In the genomic region with DNA sequence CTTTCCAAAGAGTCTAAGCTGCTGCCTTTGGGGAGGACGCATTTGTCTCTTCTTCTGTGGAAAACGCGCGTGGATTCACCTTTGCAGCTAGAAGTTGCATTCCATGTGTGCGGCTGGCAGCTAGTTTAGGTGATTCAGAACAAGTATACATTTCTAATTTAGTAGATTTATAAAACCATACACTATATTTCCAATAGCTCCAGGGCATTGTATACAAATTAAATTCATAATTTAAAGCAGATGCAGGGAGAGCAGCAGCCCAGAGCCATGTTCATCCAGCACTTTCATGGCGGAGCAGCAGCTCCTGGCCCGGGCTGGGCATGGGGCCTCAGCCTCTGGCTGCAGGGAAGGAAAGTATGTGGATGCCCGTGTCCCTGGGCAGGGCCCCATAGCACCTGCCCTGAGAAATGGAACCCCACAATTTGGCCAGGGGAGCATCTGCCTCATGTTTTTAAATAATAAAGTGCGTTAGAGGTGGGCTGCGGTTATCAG, we compare ENCODE assay signal across 14 cellular contexts. TPM values are rescaled to one million over a fixed set of nuclear protein-coding genes. Genes with fewer than 3 reads are reported as not detected.
DNase-seq lines count a peak whose midpoint lies in the region; ATAC-seq, FAIRE-seq and TF ChIP-seq lines count a peak whose summit lies in the region.
"Had no signal": no experiment of that assay in that cellular context is flagged by ENCODE, and none has a peak within 500 bp of the region (broad histone marks: within the 10 kb centered on the region; RNA-seq: fewer than 3 reads in every experiment).

No MANE protein-coding gene starts in this region.

- H3K27ac Mint-ChIP-seq in activated CD8-positive, alpha-beta T cell treated with anti-CD3 and anti-CD28 coated beads, Interleukin-2, amount 10 ng/mL, durations not matched to agents 7 days and 5 days = no peak overlapping the region
- H3K27ac Mint-ChIP-seq in activated CD8-positive, alpha-beta T cell treated with anti-CD3 and anti-CD28 coated beads for 36 hours = no peak overlapping the region
- H3K27ac Mint-ChIP-seq in astrocyte (ENCODE audit: unreplicated experiment) = peak overlapping the region; percentile 18
- H3K27ac Mint-ChIP-seq in neural progenitor cell = peak overlapping the region; percentile 50

- H3K4me1 ChIP-seq in astrocyte (ENCODE audit: insufficient read depth, low read length) = no peaks in the 10 kb centered on the region
- peaks cover 31% of the 10 kb centered on the region for H3K4me1 ChIP-seq in neural progenitor cell
- peaks cover 6% of the 10 kb centered on the region for H3K4me1 ChIP-seq in upper lobe of right lung

- H4K20me1 ChIP-seq in astrocyte (ENCODE audit: insufficient read depth, low read length) (peaks cover 17% of the 10 kb centered on the region), neural progenitor cell (ENCODE audit: low read depth) (peaks cover 9% of the 10 kb centered on the region)

- H3K27ac ChIP-seq in SK-N-MC (peak overlapping the region; percentile 100), astrocyte (ENCODE audit: low read depth, low read length) (no peak overlapping the region), neural progenitor cell (no peak overlapping the region), upper lobe of right lung (no peak overlapping the region)
- H3K27ac ChIP-seq: BLaER1 treated with 17β-estradiol and CSF1 and Interleukin-3, amounts not matched to agents 10 nM and 100 nM had no signal

- peak; percentile 4 for DNase-seq in activated CD8-positive, alpha-beta T cell treated with anti-CD3 and anti-CD28 coated beads, Interleukin-2, amount 10 ng/mL, durations not matched to agents 7 days and 5 days
- DNase-seq in activated CD8-positive, alpha-beta T cell treated with anti-CD3 and anti-CD28 coated beads for 36 hours = no peak
- DNase-seq in SK-N-MC (ENCODE audit: low read depth, low spot score) (no peak), astrocyte (ENCODE audit: low read depth) (no peak), neural progenitor cell (ENCODE audit: low spot score) (no peak), upper lobe of right lung (no peak)
- DNase-seq in central memory CD4-positive, alpha-beta T cell = no peak
- DNase-seq: AML-193; CD4-positive, CD25-positive, alpha-beta regulatory T cell; GF-D8; HCEC 1CT had no signal

- CTCF ChIA-PET in activated CD8-positive, alpha-beta T cell treated with anti-CD3 and anti-CD28 coated beads, Interleukin-2, amount 10 ng/mL, durations not matched to agents 7 days and 5 days (lab: Charles Lee) = no interaction called here
- CTCF ChIA-PET in activated CD8-positive, alpha-beta T cell treated with anti-CD3 and anti-CD28 coated beads for 36 hours (lab: Charles Lee) = interaction anchor here (0.7 kb wide), 1 partner anchor 565 kb away, joined by 3 read pairs; no protein-coding TSS in a partner anchor

- H3K4me3 ChIP-seq in SK-N-MC (peak overlapping the region; percentile 16; the same call in 1 of the 2 replicates), astrocyte (ENCODE audit: insufficient read depth, low read depth, low read length) (no peak overlapping the region), neural progenitor cell (no peak overlapping the region), upper lobe of right lung (no peak overlapping the region)
- H3K4me3 ChIP-seq: BLaER1 treated with 17β-estradiol and CSF1 and Interleukin-3, amounts not matched to agents 10 nM and 100 nM had no signal

- H3K4me2 ChIP-seq in astrocyte (ENCODE audit: low read length) (no peak overlapping the region), neural progenitor cell (no peak overlapping the region)

- no peak overlapping the region for H3K4me3 Mint-ChIP-seq in activated CD8-positive, alpha-beta T cell treated with anti-CD3 and anti-CD28 coated beads, Interleukin-2, amount 10 ng/mL, durations not matched to agents 7 days and 5 days
- H3K4me3 Mint-ChIP-seq in activated CD8-positive, alpha-beta T cell treated with anti-CD3 and anti-CD28 coated beads for 36 hours = no peak overlapping the region
- H3K4me3 Mint-ChIP-seq in astrocyte (ENCODE audit: unreplicated experiment) (no peak overlapping the region), neural progenitor cell (no peak overlapping the region)
- H3K4me3 Mint-ChIP-seq: CD4-positive, CD25-positive, alpha-beta regulatory T cell had no signal

- peaks cover 7% of the 10 kb centered on the region for H3F3A ChIP-seq in neural progenitor cell (ENCODE audit: low read depth)

- H3K27me3 ChIP-seq in astrocyte (ENCODE audit: insufficient read depth, low read length) (no peaks in the 10 kb centered on the region), neural progenitor cell (no peaks in the 10 kb centered on the region), upper lobe of right lung (no peaks in the 10 kb centered on the region)
- H3K27me3 ChIP-seq: BLaER1 treated with 17β-estradiol and CSF1 and Interleukin-3, amounts not matched to agents 10 nM and 100 nM had no signal

- H3K4me1 Mint-ChIP-seq in activated CD8-positive, alpha-beta T cell treated with anti-CD3 and anti-CD28 coated beads, Interleukin-2, amount 10 ng/mL, durations not matched to agents 7 days and 5 days (ENCODE audit: low read depth) = no peaks in the 10 kb centered on the region
- no peaks in the 10 kb centered on the region for H3K4me1 Mint-ChIP-seq in activated CD8-positive, alpha-beta T cell treated with anti-CD3 and anti-CD28 coated beads for 36 hours (ENCODE audit: low read depth)
- H3K4me1 Mint-ChIP-seq in astrocyte (ENCODE audit: low read depth, unreplicated experiment) = peaks cover 7% of the 10 kb centered on the region
- H3K4me1 Mint-ChIP-seq in neural progenitor cell = peaks cover 26% of the 10 kb centered on the region
- H3K4me1 Mint-ChIP-seq: CD4-positive, CD25-positive, alpha-beta regulatory T cell had no signal

- ATAC-seq in activated CD8-positive, alpha-beta T cell treated with anti-CD3 and anti-CD28 coated beads, Interleukin-2, amount 10 ng/mL, durations not matched to agents 7 days and 5 days = no peak
- no peak for ATAC-seq in activated CD8-positive, alpha-beta T cell treated with anti-CD3 and anti-CD28 coated beads for 36 hours
- ATAC-seq in HG03442 (IDR thresholded peaks at IDR 0.05; ENCODE audit: unreplicated experiment) (no peak), upper lobe of right lung (no peak)

- H3K79me2 ChIP-seq in astrocyte (ENCODE audit: insufficient read depth, low read length) (no peaks in the 10 kb centered on the region), neural progenitor cell (ENCODE audit: low read depth) (no peaks in the 10 kb centered on the region)

- intact Hi-C loops in activated CD8-positive, alpha-beta T cell treated with anti-CD3 and anti-CD28 coated beads for 36 hours (cut with micrococcal nuclease) = no loop called here
- intact Hi-C loops in upper lobe of right lung (cut with DNase I) = no loop called here

- FAIRE-seq in astrocyte (lab: Jason Lieb, UNC) = no peak
- FAIRE-seq: H1 had no signal

- peaks cover under 1% of the 10 kb centered on the region for H3K36me3 Mint-ChIP-seq in activated CD8-positive, alpha-beta T cell treated with anti-CD3 and anti-CD28 coated beads, Interleukin-2, amount 10 ng/mL, durations not matched to agents 7 days and 5 days (ENCODE audit: low read depth)
- peaks cover 27% of the 10 kb centered on the region for H3K36me3 Mint-ChIP-seq in activated CD8-positive, alpha-beta T cell treated with anti-CD3 and anti-CD28 coated beads for 36 hours (ENCODE audit: low read depth)
- H3K36me3 Mint-ChIP-seq in astrocyte (ENCODE audit: low read depth, unreplicated experiment) = peaks cover 36% of the 10 kb centered on the region
- peaks cover 29% of the 10 kb centered on the region for H3K36me3 Mint-ChIP-seq in neural progenitor cell

- H3K9ac ChIP-seq in SK-N-MC (ENCODE audit: insufficient read length) (no peak overlapping the region), astrocyte (ENCODE audit: low read length) (no peak overlapping the region), neural progenitor cell (no peak overlapping the region)
- H3K9ac ChIP-seq: BLaER1 treated with 17β-estradiol and CSF1 and Interleukin-3, amounts not matched to agents 10 nM and 100 nM had no signal

- POLR2A ChIA-PET in activated CD8-positive, alpha-beta T cell treated with anti-CD3 and anti-CD28 coated beads, Interleukin-2, amount 10 ng/mL, durations not matched to agents 7 days and 5 days (lab: Charles Lee) = no interaction called here
- POLR2A ChIA-PET in activated CD8-positive, alpha-beta T cell treated with anti-CD3 and anti-CD28 coated beads for 36 hours (lab: Charles Lee) = no interaction called here

- H3K9me3 Mint-ChIP-seq in activated CD8-positive, alpha-beta T cell treated with anti-CD3 and anti-CD28 coated beads, Interleukin-2, amount 10 ng/mL, durations not matched to agents 7 days and 5 days (ENCODE audit: insufficient read depth) = no peaks in the 10 kb centered on the region
- no peaks in the 10 kb centered on the region for H3K9me3 Mint-ChIP-seq in activated CD8-positive, alpha-beta T cell treated with anti-CD3 and anti-CD28 coated beads for 36 hours
- H3K9me3 Mint-ChIP-seq in astrocyte (ENCODE audit: unreplicated experiment) (no peaks in the 10 kb centered on the region), neural progenitor cell (no peaks in the 10 kb centered on the region)
- H3K9me3 Mint-ChIP-seq: CD4-positive, CD25-positive, alpha-beta regulatory T cell had no signal

- H2AFZ ChIP-seq in astrocyte (ENCODE audit: low read depth, low read length) = no peak overlapping the region
- no peak overlapping the region for H2AFZ ChIP-seq in neural progenitor cell (replicated peaks)

- TF ChIP-seq CTCF in activated CD8-positive, alpha-beta T cell treated with anti-CD3 and anti-CD28 coated beads for 36 hours (IDR thresholded peaks at IDR 0.05) = no peak
- TF ChIP-seq CTCF in astrocyte (IDR thresholded peaks at IDR 0.05; ENCODE audit: insufficient read depth, low read depth, low read length) (no peak), neural progenitor cell (IDR thresholded peaks at IDR 0.05) (no peak), upper lobe of right lung (IDR thresholded peaks at IDR 0.05) (no peak)

- H3K27me3 Mint-ChIP-seq in activated CD8-positive, alpha-beta T cell treated with anti-CD3 and anti-CD28 coated beads, Interleukin-2, amount 10 ng/mL, durations not matched to agents 7 days and 5 days (ENCODE audit: low read depth) = no peaks in the 10 kb centered on the region
- no peaks in the 10 kb centered on the region for H3K27me3 Mint-ChIP-seq in activated CD8-positive, alpha-beta T cell treated with anti-CD3 and anti-CD28 coated beads for 36 hours
- no peaks in the 10 kb centered on the region for H3K27me3 Mint-ChIP-seq in astrocyte (ENCODE audit: low read depth, unreplicated experiment)
- peaks cover 5% of the 10 kb centered on the region for H3K27me3 Mint-ChIP-seq in neural progenitor cell (ENCODE audit: insufficient read depth, low read depth)
- H3K27me3 Mint-ChIP-seq: CD4-positive, CD25-positive, alpha-beta regulatory T cell had no signal

- H3K36me3 ChIP-seq in SK-N-MC (ENCODE audit: insufficient read depth, low read length) (peaks cover 93% of the 10 kb centered on the region), astrocyte (ENCODE audit: insufficient read depth, low read length) (peaks cover 17% of the 10 kb centered on the region), neural progenitor cell (no peaks in the 10 kb centered on the region), upper lobe of right lung (peaks cover 26% of the 10 kb centered on the region)

- H3K9me3 ChIP-seq in SK-N-MC (ENCODE audit: low read depth, low read length) (no peaks in the 10 kb centered on the region), astrocyte (ENCODE audit: insufficient read depth, low read depth, low read length) (no peaks in the 10 kb centered on the region), neural progenitor cell (ENCODE audit: low read depth) (no peaks in the 10 kb centered on the region), upper lobe of right lung (no peaks in the 10 kb centered on the region)

RNA-seq across cellular contexts. Expression of a gene that starts 42.8 kb away (rescaled TPM):
- 10 to 100 TPM; 12.5 to 15.1 TPM for total RNA-seq in activated CD8-positive, alpha-beta T cell treated with anti-CD3 and anti-CD28 coated beads, Interleukin-2, amount 10 ng/mL, durations not matched to agents 7 days and 5 days
- total RNA-seq in activated CD8-positive, alpha-beta T cell treated with anti-CD3 and anti-CD28 coated beads for 36 hours = 10 to 100 TPM; 13.7 to 14.3 TPM
- total RNA-seq in astrocyte (10.9 and 16.9 TPM in 2 replicates), neural progenitor cell (ENCODE audit: low replicate concordance) (25.8 and 26.4 TPM in 2 replicates), upper lobe of right lung (14.4 TPM)

Comparison
In these comparisons a context has a peak if more than half of its experiments do, and no peak if none do; other contexts are left out.
1. H3K27ac Mint-ChIP-seq: peak in astrocyte (single experiment) and neural progenitor cell (single experiment); none in activated CD8-positive, alpha-beta T cell treated with anti-CD3 and anti-CD28 coated beads, Interleukin-2, amount 10 ng/mL, durations not matched to agents 7 days and 5 days (single experiment) and activated CD8-positive, alpha-beta T cell treated with anti-CD3 and anti-CD28 coated beads for 36 hours (single experiment).